ENCODE assay signal across 14 cellular contexts in the genomic region with DNA sequence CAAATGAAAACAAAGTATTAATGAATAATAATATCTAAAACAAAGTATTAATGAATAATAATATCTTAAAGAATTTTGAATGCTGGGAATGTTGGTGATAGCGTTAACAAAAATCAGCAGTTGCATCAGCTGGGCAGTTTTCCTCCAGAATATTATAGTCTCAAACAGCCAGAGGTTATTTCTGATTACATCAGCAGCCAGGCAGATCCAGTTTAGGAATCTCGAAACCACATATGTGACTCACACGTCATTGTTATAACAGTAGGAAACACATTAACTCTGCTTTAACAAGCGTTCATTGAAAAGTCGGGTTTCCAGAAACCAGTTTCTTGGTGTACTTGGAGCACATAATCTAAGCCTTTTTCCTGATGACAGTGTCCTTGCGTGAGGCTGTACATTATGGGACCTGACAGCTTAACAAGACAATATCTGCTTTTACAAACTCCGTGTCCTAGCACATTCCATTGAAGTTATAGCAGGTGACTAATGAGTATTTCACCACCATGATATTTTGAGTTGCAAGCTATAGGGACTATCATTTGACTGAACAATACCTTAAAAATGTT.
A peak's percentile ranks its signal among the peaks of the same experiment; 100 is the strongest.
DNase-seq lines count a peak whose midpoint lies in the region; ATAC-seq, FAIRE-seq and TF ChIP-seq lines count a peak whose summit lies in the region.
"Had no signal": no experiment of that assay in that cellular context is flagged by ENCODE, and none has a peak within 500 bp of the region (broad histone marks: within the 10 kb centered on the region; RNA-seq: fewer than 3 reads in every experiment).

No MANE protein-coding gene starts in this region.

- H3K27me3 ChIP-seq in K562 (ENCODE audit: control insufficient read depth in 2 of 2, insufficient read depth in 2 of 2, low read length in 2 of 2) (no peaks in the 10 kb centered on the region), hepatocyte (no peaks in the 10 kb centered on the region), small intestine (ENCODE audit: control insufficient read depth in 2 of 2, insufficient read depth in 2 of 2, low read length in 2 of 2) (no peaks in the 10 kb centered on the region), adrenal gland (no peaks in the 10 kb centered on the region)
- H3K27me3 ChIP-seq: Peyer's patch had no signal

- H3K9ac ChIP-seq in K562 (ENCODE audit: insufficient read depth in 1 of 2, low read depth in 2 of 2, low read length in 2 of 2) = 0 out of 4 replicates have a peak overlapping the region, but pooled peaks of 1 of the 2 experiments have one; percentile 29

- peak in 1 of 2 experiments; percentile 26; a peak in 2 of 4 replicates for TF ChIP-seq RAD21 in K562 (CRISPR knock-in tag; conservative IDR thresholded peaks at IDR 0.05 in 1 of 2, IDR thresholded peaks at IDR 0.05 in 1 of 2)

- H3K27ac ChIP-seq in K562 (ENCODE audit: extremely low read depth, low read depth, low read length) (peak overlapping the region; percentile 37; the same call in 1 of the 3 replicates), hepatocyte (peak overlapping the region; percentile 54), small intestine (ENCODE audit: low read depth in 1 of 2, low read length in 1 of 2) (no peak overlapping the region), adrenal gland (no peak overlapping the region)
- H3K27ac ChIP-seq: Peyer's patch had no signal

- H2AFZ ChIP-seq in K562 (ENCODE audit: low read depth, low read length) = peak overlapping the region; percentile 69
- H2AFZ ChIP-seq in hepatocyte = no peak overlapping the region

- CTCF ChIA-PET in K562 (lab: Yijun Ruan, JAX; ENCODE audit: low intra/inter-chr PET ratio) = no interaction called here

- no peaks in the 10 kb centered on the region for H3K36me3 ChIP-seq in K562 (ENCODE audit: control insufficient read depth, insufficient read depth, low read length)
- no peaks in the 10 kb centered on the region for H3K36me3 ChIP-seq in hepatocyte (replicated peaks; ENCODE audit: insufficient read depth, low read depth)
- H3K36me3 ChIP-seq in small intestine (ENCODE audit: control insufficient read depth in 2 of 2, insufficient read depth in 2 of 2, low read length in 2 of 2) = no peaks in the 10 kb centered on the region
- H3K36me3 ChIP-seq in adrenal gland (replicated peaks in 1 of 2) = no peaks in the 10 kb centered on the region
- H3K36me3 ChIP-seq: Peyer's patch had no signal

- H3K79me2 ChIP-seq in K562 (ENCODE audit: control insufficient read depth, insufficient read depth, low read length) (no peaks in the 10 kb centered on the region), hepatocyte (no peaks in the 10 kb centered on the region)

- ATAC-seq in K562 (peak; percentile 78), GM21717 (IDR thresholded peaks at IDR 0.05; ENCODE audit: unreplicated experiment) (no peak), GM19463 (IDR thresholded peaks at IDR 0.05; ENCODE audit: unreplicated experiment) (no peak)

- H3K9me2 ChIP-seq in hepatocyte (replicated peaks; ENCODE audit: insufficient read depth) = no peaks in the 10 kb centered on the region

- no peak overlapping the region for H3K4me3 ChIP-seq in K562
- H3K4me3 ChIP-seq in hepatocyte = no peak overlapping the region
- no peak overlapping the region for H3K4me3 ChIP-seq in small intestine (ENCODE audit: low read depth in 1 of 2, low read length in 2 of 2)
- H3K4me3 ChIP-seq in adrenal gland = no peak overlapping the region
- H3K4me3 ChIP-seq: Peyer's patch had no signal

- BruUV-seq in K562 (replicated peaks; lab: Mats Ljungman, UMichigan) = no TSS peak

- H3K4me2 ChIP-seq in K562 (ENCODE audit: insufficient read depth, low read length) = peak overlapping the region; percentile 47; the same call in 1 of the 2 replicates
- no peak overlapping the region for H3K4me2 ChIP-seq in hepatocyte

- peaks cover 0 to 25% of the 10 kb centered on the region in 2 experiments; a peak in 3 of 5 replicates for H3K4me1 ChIP-seq in K562 (replicated peaks in 1 of 2; ENCODE audit: control insufficient read depth in 2 of 2, insufficient read depth in 2 of 2, low read length in 2 of 2)
- peaks cover 31% of the 10 kb centered on the region for H3K4me1 ChIP-seq in hepatocyte (ENCODE audit: insufficient read depth)
- peaks cover 0 to 3% of the 10 kb centered on the region in 2 donors for H3K4me1 ChIP-seq in small intestine (ENCODE audit: control insufficient read depth in 2 of 2, insufficient read depth in 1 of 2, low read depth in 1 of 2, low read length in 1 of 2)
- peaks cover 0 to 11% of the 10 kb centered on the region in 2 donors for H3K4me1 ChIP-seq in adrenal gland (replicated peaks in 1 of 2)

- H3K9me3 ChIP-seq in K562 (replicated peaks; ENCODE audit: control insufficient read depth, insufficient read depth, low read depth, low read length) = no peaks in the 10 kb centered on the region
- H3K9me3 ChIP-seq in hepatocyte (ENCODE audit: low read depth) = peaks cover under 1% of the 10 kb centered on the region
- H3K9me3 ChIP-seq in small intestine (ENCODE audit: control insufficient read depth, low read depth) = no peaks in the 10 kb centered on the region
- no peaks in the 10 kb centered on the region for H3K9me3 ChIP-seq in adrenal gland (replicated peaks in 1 of 3)
- H3K9me3 ChIP-seq: Peyer's patch had no signal

- H4K20me1 ChIP-seq in K562 (replicated peaks; ENCODE audit: control insufficient read depth, insufficient read depth, low read length) (no peaks in the 10 kb centered on the region), hepatocyte (ENCODE audit: insufficient read depth, poor library complexity, severe bottlenecking) (no peaks in the 10 kb centered on the region)

- 3% methylated on average over 7 of the region's 7 CpGs for WGBS in K562 (ENCODE audit: insufficient coverage, low coverage, missing lambda C conversion rate)
- WGBS in hepatocyte (ENCODE audit: low lambda C conversion rate, missing lambda C conversion rate) = 34% methylated on average over 7 of the region's 7 CpGs
- WGBS in small intestine, 3 donors = 54 to 79% (median 72%) methylated on average over 7 of the region's 7 CpGs
- WGBS in adrenal gland, 4 donors = 43 to 46% (median 43%) methylated on average over 7 of the region's 7 CpGs

- no peaks in the 10 kb centered on the region for H3K9me1 ChIP-seq in K562 (ENCODE audit: control insufficient read depth, insufficient read depth, low read length)

- in situ Hi-C loops in K562 (cut with MboI) = no loop called here

- TF ChIP-seq EP300 in K562 (IDR thresholded peaks at IDR 0.05; ENCODE audit: low read length) = peak; percentile 91

- TF ChIP-seq CTCF in K562 (IDR thresholded peaks at IDR 0.05 in 2 of 3, conservative IDR thresholded peaks at IDR 0.05 in 1 of 3; ENCODE audit: insufficient read depth in 2 of 3, low read depth in 1 of 3, low read length in 3 of 3) = no peak
- no peak for TF ChIP-seq CTCF in hepatocyte (IDR thresholded peaks at IDR 0.05; ENCODE audit: poor library complexity)
- no peak for TF ChIP-seq CTCF in adrenal gland (IDR thresholded peaks at IDR 0.05)

- DNase-seq in AG08395 (ENCODE audit: low spot score) (peak; percentile 78), HTR-8/SVneo (ENCODE audit: insufficient read length, low spot score) (peak; percentile 46), K562 (ENCODE audit: extremely low read depth in 1 of 4, low spot score in 3 of 4) (peak; percentile 16 to 51 (median 17)), hepatocyte (ENCODE audit: low spot score) (peak; percentile 64), small intestine (no peak), adrenal gland (no peak)
- DNase-seq: activated CD4-positive, alpha-beta T cell treated with anti-CD3 and anti-CD28 coated beads for 4 hours; CD4-positive, alpha-beta memory T cell; head of caudate nucleus; NCI-H1048; Peyer's patch; stimulated activated CD4-positive, alpha-beta T cell treated with anti-CD3 and anti-CD28 coated beads, Interleukin-2, amount 100 ng/mL, for 48 hours had no signal

- TF ChIP-seq POLR2A in K562 (conservative IDR thresholded peaks at IDR 0.05) = no peak
- no peak for TF ChIP-seq POLR2A in adrenal gland (IDR thresholded peaks at IDR 0.05)

- FAIRE-seq in HTR-8/SVneo (lab: Jason Lieb, UNC) (no peak), K562 (lab: Jason Lieb, UNC) (no peak), small intestine (lab: Jason Lieb, UNC) (no peak)

- intact Hi-C loops in K562 (cut with micrococcal nuclease) (no loop called here), adrenal gland (cut with DNase I) (no loop called here)

- POLR2A ChIA-PET in K562 (lab: Yijun Ruan, JAX) = interaction anchor here (0.5 to 1.4 kb wide), 2 partner anchors 10 to 520 kb away, joined by 3 to 4 read pairs; no protein-coding TSS in a partner anchor

TF ChIP-seq in K562, 482 proteins besides CTCF, POLR2A, EP300 and RAD21 (continues in another document):
- no peak for TF ChIP-seq SRSF9 (IDR thresholded peaks at IDR 0.05; ENCODE audit: borderline replicate concordance, low read depth, low read length)
- TF ChIP-seq EZH2 (IDR thresholded peaks at IDR 0.05; ENCODE audit: borderline replicate concordance, low read depth, low read length) = no peak
- TF ChIP-seq HMG20B (CRISPR knock-in tag; IDR thresholded peaks at IDR 0.05) = no peak
- no peak for TF ChIP-seq TCFL5 (CRISPR knock-in tag; conservative IDR thresholded peaks at IDR 0.05)
- no peak for TF ChIP-seq MTF1 (CRISPR knock-in tag; IDR thresholded peaks at IDR 0.05; ENCODE audit: borderline replicate concordance)
- no peak for TF ChIP-seq TFAP4 (CRISPR knock-in tag; IDR thresholded peaks at IDR 0.05; ENCODE audit: borderline replicate concordance)
- TF ChIP-seq ZFX (CRISPR knock-in tag; IDR thresholded peaks at IDR 0.05) = no peak
- TF ChIP-seq KDM1A (IDR thresholded peaks at IDR 0.05) = no peak
- TF ChIP-seq ZNF398 (CRISPR knock-in tag; IDR thresholded peaks at IDR 0.05) = no peak
- no peak for TF ChIP-seq ZEB2 (IDR thresholded peaks at IDR 0.05)

Comparison
In these comparisons a context has a peak if more than half of its experiments do, and no peak if none do; other contexts are left out.
1. DNase-seq: peak in AG08395 (single experiment), HTR-8/SVneo (single experiment), K562 (4 of 4) and hepatocyte (single experiment); none in small intestine (single experiment) and adrenal gland (0 of 7).
2. H3K27ac ChIP-seq: peak in K562 (single experiment) and hepatocyte (single experiment); none in small intestine (0 of 2) and adrenal gland (0 of 5).